17 cellular contexts compared by ENCODE assay signal in the genomic region with DNA sequence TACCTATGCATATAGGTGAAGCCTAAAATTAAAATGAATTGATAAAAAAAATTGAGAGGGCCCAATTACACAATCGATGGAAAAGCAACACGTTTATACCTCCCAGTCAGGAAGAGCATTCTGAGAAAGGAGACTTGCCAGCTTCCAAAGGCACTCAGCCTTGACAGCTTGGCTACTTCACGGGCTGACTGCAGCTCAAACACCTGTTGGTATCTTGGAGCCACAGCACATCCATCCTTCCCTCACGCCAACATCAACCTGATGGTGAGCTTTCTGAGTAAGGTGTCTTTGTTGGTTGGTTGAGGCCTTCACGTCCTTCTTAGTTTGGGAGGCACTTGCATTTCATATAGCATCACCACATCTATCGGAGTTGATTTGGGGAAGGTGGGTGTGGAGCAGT.
DNase-seq lines count a peak whose midpoint lies in the region; ATAC-seq and TF ChIP-seq lines count a peak whose summit lies in the region.
"Had no signal": no experiment of that assay in that cellular context is flagged by ENCODE, and none has a peak within 500 bp of the region (broad histone marks: within the 10 kb centered on the region; RNA-seq: fewer than 3 reads in every experiment).

No MANE protein-coding gene starts in this region.

- DNase-seq in activated CD4-positive, alpha-beta T cell treated with anti-CD3 and anti-CD28 coated beads for 36 hours, result no peak
- no peak for DNase-seq in activated CD4-positive, alpha-beta T cell treated with anti-CD3 and anti-CD28 coated beads, Interleukin-2, amount 50 U/mL, for 48 hours
- DNase-seq in Calu3, result no peak
- no peak for DNase-seq in activated T-helper 2 cell treated with anti-CD3 and anti-CD28 coated beads, Interferon-gamma antibody, Interleukin-2, Interleukin-4, amounts not matched to agents 10 μg/mL and 5 μg/mL and 100 μg/mL, durations not matched to agents 14 hours and 24 hours and 36 hours (ENCODE audit: low spot score)
- DNase-seq in naive thymus-derived CD4-positive, alpha-beta T cell, result no peak
- no peak for DNase-seq in NCI-H2029 (lab: John Stamatoyannopoulos, UW)
- DNase-seq: body of pancreas, dorsolateral prefrontal cortex, GDM1, H9, hippocampal formation, mucosa of descending colon, NCI-H2029 treated with DMSO at 0.1 percent for 48 hours, NCI-H524 treated with DMSO at 0.1 percent for 48 hours, nucleus accumbens had no signal

- no peak overlapping the region for H3K4me3 ChIP-seq in naive thymus-derived CD4-positive, alpha-beta T cell (ENCODE audit: low read length)
- H3K4me3 ChIP-seq: body of pancreas, dorsolateral prefrontal cortex, mucosa of descending colon had no signal

- no peaks in the 10 kb centered on the region for H3K36me3 ChIP-seq in naive thymus-derived CD4-positive, alpha-beta T cell (ENCODE audit: control insufficient read depth in 2 of 3, insufficient read depth in 3 of 3, low read length in 3 of 3)

- peak overlapping the region; percentile 40 for H3K4me3 Mint-ChIP-seq in activated CD4-positive, alpha-beta T cell treated with anti-CD3 and anti-CD28 coated beads for 36 hours
- H3K4me3 Mint-ChIP-seq in Calu3 (ENCODE audit: low read depth, unreplicated experiment), result peak overlapping the region; percentile 77
- H3K4me3 Mint-ChIP-seq in activated T-helper 2 cell treated with anti-CD3 and anti-CD28 coated beads, Interferon-gamma antibody, Interleukin-2, Interleukin-4, amounts not matched to agents 10 μg/mL and 5 μg/mL and 100 μg/mL, durations not matched to agents 14 hours and 24 hours and 36 hours (ENCODE audit: low read depth), result no peak overlapping the region
- peak overlapping the region in 7 of 10 donors; percentile 8 to 74 (median 67) for H3K4me3 Mint-ChIP-seq in naive thymus-derived CD4-positive, alpha-beta T cell
- H3K4me3 Mint-ChIP-seq: H9 had no signal

- POLR2A ChIA-PET in activated CD4-positive, alpha-beta T cell treated with anti-CD3 and anti-CD28 coated beads for 36 hours (lab: Charles Lee), result interaction anchor here (0.8 kb wide), 1 partner anchor 24 kb away, joined by 3 read pairs; no protein-coding TSS in a partner anchor
- POLR2A ChIA-PET in naive thymus-derived CD4-positive, alpha-beta T cell (lab: Charles Lee), result no interaction called here

- peaks cover 41% of the 10 kb centered on the region for H3K36me3 Mint-ChIP-seq in activated CD4-positive, alpha-beta T cell treated with anti-CD3 and anti-CD28 coated beads for 36 hours (ENCODE audit: low read depth)
- peaks cover 46% of the 10 kb centered on the region for H3K36me3 Mint-ChIP-seq in Calu3 (ENCODE audit: insufficient read depth, unreplicated experiment)
- H3K36me3 Mint-ChIP-seq in activated T-helper 2 cell treated with anti-CD3 and anti-CD28 coated beads, Interferon-gamma antibody, Interleukin-2, Interleukin-4, amounts not matched to agents 10 μg/mL and 5 μg/mL and 100 μg/mL, durations not matched to agents 14 hours and 24 hours and 36 hours (ENCODE audit: low read depth), result peaks cover 58% of the 10 kb centered on the region
- peaks cover 0 to 9% (median 0%) of the 10 kb centered on the region in 5 donors for H3K36me3 Mint-ChIP-seq in naive thymus-derived CD4-positive, alpha-beta T cell

- no peak for ATAC-seq in activated CD4-positive, alpha-beta T cell treated with anti-CD3 and anti-CD28 coated beads for 36 hours
- ATAC-seq in naive thymus-derived CD4-positive, alpha-beta T cell, result no peak
- ATAC-seq in HG02973 (IDR thresholded peaks at IDR 0.05; ENCODE audit: unreplicated experiment) (no peak), HG02571 (IDR thresholded peaks at IDR 0.05; ENCODE audit: unreplicated experiment) (no peak)
- ATAC-seq: body of pancreas, mucosa of descending colon had no signal

- no peaks in the 10 kb centered on the region for H3K27me3 ChIP-seq in naive thymus-derived CD4-positive, alpha-beta T cell (ENCODE audit: control insufficient read depth in 2 of 2, insufficient read depth in 2 of 2, low read length in 2 of 2)
- H3K27me3 ChIP-seq: body of pancreas had no signal

- no peaks in the 10 kb centered on the region for H3K27me3 Mint-ChIP-seq in activated CD4-positive, alpha-beta T cell treated with anti-CD3 and anti-CD28 coated beads for 36 hours
- no peaks in the 10 kb centered on the region for H3K27me3 Mint-ChIP-seq in Calu3 (ENCODE audit: unreplicated experiment)
- H3K27me3 Mint-ChIP-seq in activated T-helper 2 cell treated with anti-CD3 and anti-CD28 coated beads, Interferon-gamma antibody, Interleukin-2, Interleukin-4, amounts not matched to agents 10 μg/mL and 5 μg/mL and 100 μg/mL, durations not matched to agents 14 hours and 24 hours and 36 hours (ENCODE audit: low read depth), result no peaks in the 10 kb centered on the region
- no peaks in the 10 kb centered on the region for H3K27me3 Mint-ChIP-seq in naive thymus-derived CD4-positive, alpha-beta T cell

- intact Hi-C loops in activated CD4-positive, alpha-beta T cell treated with anti-CD3 and anti-CD28 coated beads for 36 hours (cut with DNase I, micrococcal nuclease), result no loop called here
- intact Hi-C loops in Calu3 (cut with micrococcal nuclease; ENCODE audit: unreplicated experiment), result no loop called here
- intact Hi-C loops in activated T-helper 2 cell treated with anti-CD3 and anti-CD28 coated beads, Interferon-gamma antibody, Interleukin-2, Interleukin-4, amounts not matched to agents 10 μg/mL and 5 μg/mL and 100 μg/mL, durations not matched to agents 14 hours and 24 hours and 36 hours (cut with micrococcal nuclease), result no loop called here
- intact Hi-C loops in naive thymus-derived CD4-positive, alpha-beta T cell (cut with micrococcal nuclease), result no loop called here

- CTCF ChIA-PET in activated CD4-positive, alpha-beta T cell treated with anti-CD3 and anti-CD28 coated beads for 36 hours (lab: Charles Lee), result no interaction called here
- CTCF ChIA-PET in Calu3 (lab: Charles Lee), result no interaction called here
- CTCF ChIA-PET in naive thymus-derived CD4-positive, alpha-beta T cell (lab: Charles Lee), result interaction anchor here (0.9 kb wide), 1 partner anchor 43 kb away, joined by 3 read pairs; no protein-coding TSS in a partner anchor

- H3K9me3 Mint-ChIP-seq in activated CD4-positive, alpha-beta T cell treated with anti-CD3 and anti-CD28 coated beads for 36 hours (ENCODE audit: low read depth), result no peaks in the 10 kb centered on the region
- H3K9me3 Mint-ChIP-seq in Calu3 (ENCODE audit: low read depth, unreplicated experiment), result no peaks in the 10 kb centered on the region
- no peaks in the 10 kb centered on the region for H3K9me3 Mint-ChIP-seq in activated T-helper 2 cell treated with anti-CD3 and anti-CD28 coated beads, Interferon-gamma antibody, Interleukin-2, Interleukin-4, amounts not matched to agents 10 μg/mL and 5 μg/mL and 100 μg/mL, durations not matched to agents 14 hours and 24 hours and 36 hours
- H3K9me3 Mint-ChIP-seq in naive thymus-derived CD4-positive, alpha-beta T cell, result no peaks in the 10 kb centered on the region

- no peak overlapping the region for H3K27ac ChIP-seq in naive thymus-derived CD4-positive, alpha-beta T cell (ENCODE audit: low read depth, low read length)

- BruUV-seq in Calu3 (replicated peaks; lab: Mats Ljungman, UMichigan), result no TSS peak

- peaks cover 74% of the 10 kb centered on the region for H3K4me1 Mint-ChIP-seq in activated CD4-positive, alpha-beta T cell treated with anti-CD3 and anti-CD28 coated beads for 36 hours
- peaks cover 45% of the 10 kb centered on the region for H3K4me1 Mint-ChIP-seq in Calu3 (ENCODE audit: low read depth, unreplicated experiment)
- H3K4me1 Mint-ChIP-seq in activated T-helper 2 cell treated with anti-CD3 and anti-CD28 coated beads, Interferon-gamma antibody, Interleukin-2, Interleukin-4, amounts not matched to agents 10 μg/mL and 5 μg/mL and 100 μg/mL, durations not matched to agents 14 hours and 24 hours and 36 hours (ENCODE audit: low read depth), result peaks cover 61% of the 10 kb centered on the region
- H3K4me1 Mint-ChIP-seq in naive thymus-derived CD4-positive, alpha-beta T cell, result peaks cover 4 to 60% (median 10%) of the 10 kb centered on the region in 7 donors

- TF ChIP-seq CTCF in Calu3 (IDR thresholded peaks at IDR 0.05; ENCODE audit: unreplicated experiment), result no peak

- H3K4me1 ChIP-seq in naive thymus-derived CD4-positive, alpha-beta T cell (ENCODE audit: control insufficient read depth in 2 of 2, insufficient read depth in 2 of 2, low read length in 2 of 2), result peaks cover 3 to 17% of the 10 kb centered on the region in 2 donors
- H3K4me1 ChIP-seq: body of pancreas had no signal

- H3K9me3 ChIP-seq in naive thymus-derived CD4-positive, alpha-beta T cell (ENCODE audit: control insufficient read depth in 2 of 3, low read length in 3 of 3), result no peaks in the 10 kb centered on the region
- H3K9me3 ChIP-seq: body of pancreas, mucosa of descending colon had no signal

- peak overlapping the region; percentile 74 for H3K27ac Mint-ChIP-seq in activated CD4-positive, alpha-beta T cell treated with anti-CD3 and anti-CD28 coated beads for 36 hours
- peak overlapping the region; percentile 98 for H3K27ac Mint-ChIP-seq in Calu3 (ENCODE audit: unreplicated experiment)
- peak overlapping the region; percentile 28 for H3K27ac Mint-ChIP-seq in activated T-helper 2 cell treated with anti-CD3 and anti-CD28 coated beads, Interferon-gamma antibody, Interleukin-2, Interleukin-4, amounts not matched to agents 10 μg/mL and 5 μg/mL and 100 μg/mL, durations not matched to agents 14 hours and 24 hours and 36 hours
- H3K27ac Mint-ChIP-seq in naive thymus-derived CD4-positive, alpha-beta T cell, result peak overlapping the region in 7 of 9 donors; percentile 2 to 55 (median 10)

Comparison
In these comparisons a context has a peak if more than half of its experiments do, and no peak if none do; other contexts are left out.
1. H3K27ac Mint-ChIP-seq: peak in every context shown above with its lines; median percentile 98 in Calu3; 74 in activated CD4-positive, alpha-beta T cell treated with anti-CD3 and anti-CD28 coated beads for 36 hours; 28 in activated T-helper 2 cell treated with anti-CD3 and anti-CD28 coated beads, Interferon-gamma antibody, Interleukin-2, Interleukin-4, amounts not matched to agents 10 μg/mL and 5 μg/mL and 100 μg/mL, durations not matched to agents 14 hours and 24 hours and 36 hours; 10 in naive thymus-derived CD4-positive, alpha-beta T cell.